In genomic region chr11:112322173-112322813, GRCh38 we compare ENCODE assay signal across 14 cellular contexts.
DNase-seq lines count a peak whose midpoint lies in the region; ATAC-seq and TF ChIP-seq lines count a peak whose summit lies in the region.
"Had no signal": no experiment of that assay in that cellular context is flagged by ENCODE, and none has a peak within 500 bp of the region (broad histone marks: within the 10 kb centered on the region; RNA-seq: fewer than 3 reads in every experiment).

No MANE protein-coding gene starts in this region.

- H3K27me3 ChIP-seq in HUES64 (ENCODE audit: insufficient read depth, low read length) (no peaks in the 10 kb centered on the region), transverse colon (no peaks in the 10 kb centered on the region)
- H3K27me3 ChIP-seq: ascending aorta, colonic mucosa had no signal

- H3K4me3 ChIP-seq in HUES64 (ENCODE audit: low read length) = no peak overlapping the region
- no peak overlapping the region for H3K4me3 ChIP-seq in transverse colon
- H3K4me3 ChIP-seq: ascending aorta, colonic mucosa had no signal

- in situ Hi-C loops in transverse colon (cut with MboI; ENCODE audit: low pct_ligation_motif_present in 1 of 4, low pct_unique_long_range_greater_than_20kb in 1 of 4, low sequenced_read_pairs in 3 of 4) = no loop called here

- no peak for DNase-seq in T-cell
- peak; percentile 84 for DNase-seq in left lobe of liver (ENCODE audit: low spot score)
- DNase-seq in transverse colon = no peak
- no peak for DNase-seq in COR-L47 (lab: John Stamatoyannopoulos, UW)
- no peak for DNase-seq in Right ventricle myocardium superior
- no peak for DNase-seq in NCI-H2081 treated with DMSO at 0.1 percent for 48 hours (lab: John Stamatoyannopoulos, UW)
- no peak for DNase-seq in AML-193 (lab: John Stamatoyannopoulos, UW)
- DNase-seq: activated CD4-positive, CD25-positive, alpha-beta regulatory T cell; CD8-positive, alpha-beta T cell; midbrain had no signal

- H3K27ac Mint-ChIP-seq in T-cell = peak overlapping the region; percentile 7 to 54
- H3K27ac Mint-ChIP-seq: CD8-positive, alpha-beta T cell; T-helper 2 cell treated with Interferon-gamma antibody and Interleukin-4, amounts not matched to agents 5 μg/mL and 100 μg/mL, for 36 hours had no signal

- intact Hi-C loops in transverse colon (cut with DNase I; ENCODE audit: low total_unique reads) = no loop called here
- intact Hi-C loops in Right ventricle myocardium superior (cut with DNase I) = no loop called here

- 92% methylated on average over 8 of the region's 9 CpGs for WGBS in HUES64
- WGBS in transverse colon (ENCODE audit: low coverage in 1 of 2), 2 donors = 64 to 71% methylated on average over 3 to 9 of the region's 9 CpGs

- POLR2A ChIA-PET in T-cell (lab: Charles Lee) = no interaction called here

- no peak overlapping the region for H3K9ac ChIP-seq in HUES64 (ENCODE audit: low read depth, low read length)

- peaks cover 21% of the 10 kb centered on the region for H3K36me3 Mint-ChIP-seq in T-cell

- peaks cover 20 to 23% (median 21%) of the 10 kb centered on the region in 3 donors for H3K4me1 Mint-ChIP-seq in T-cell

- CTCF ChIA-PET in T-cell (lab: Charles Lee) = no interaction called here

- ATAC-seq in T-cell (replicated peaks in 1 of 4) = no peak
- peak; percentile 71 for ATAC-seq in left lobe of liver
- no peak for ATAC-seq in Right ventricle myocardium superior (ENCODE audit: poor library complexity)
- ATAC-seq: CD8-positive, alpha-beta T cell had no signal

- H3K27ac ChIP-seq in HUES64 (ENCODE audit: low read depth, low read length) = peak overlapping the region; percentile 60; the same call in 1 of the 2 replicates
- peak overlapping the region; percentile 13 to 75 (median 30) for H3K27ac ChIP-seq in transverse colon
- H3K27ac ChIP-seq: ascending aorta had no signal

- no peaks in the 10 kb centered on the region for H3K27me3 Mint-ChIP-seq in T-cell

- no peak for TF ChIP-seq POLR2A in transverse colon (IDR thresholded peaks at IDR 0.05)

- no peak for TF ChIP-seq CTCF in transverse colon (IDR thresholded peaks at IDR 0.05)

- H3K9me3 ChIP-seq in HUES64 (ENCODE audit: insufficient read depth, low read depth, low read length) (no peaks in the 10 kb centered on the region), transverse colon (no peaks in the 10 kb centered on the region)
- H3K9me3 ChIP-seq: ascending aorta, colonic mucosa had no signal

- H3K9me3 Mint-ChIP-seq in T-cell = peaks cover 0 to 11% (median 0%) of the 10 kb centered on the region in 3 donors
- H3K9me3 Mint-ChIP-seq: CD8-positive, alpha-beta T cell had no signal

- H3K36me3 ChIP-seq in HUES64 (ENCODE audit: insufficient read depth, low read length) (no peaks in the 10 kb centered on the region), transverse colon (no peaks in the 10 kb centered on the region)
- H3K36me3 ChIP-seq: ascending aorta, colonic mucosa had no signal

- no peak overlapping the region for H3K4me3 Mint-ChIP-seq in T-cell
- H3K4me3 Mint-ChIP-seq: CD8-positive, alpha-beta T cell; T-helper 2 cell treated with Interferon-gamma antibody and Interleukin-4, amounts not matched to agents 5 μg/mL and 100 μg/mL, for 36 hours had no signal

- H3K4me1 ChIP-seq in HUES64 (ENCODE audit: insufficient read depth, low read length) = peaks cover 14% of the 10 kb centered on the region
- peaks cover 5 to 25% (median 21%) of the 10 kb centered on the region in 4 donors for H3K4me1 ChIP-seq in transverse colon

- TF ChIP-seq EP300 in transverse colon (IDR thresholded peaks at IDR 0.05; ENCODE audit: low read depth) = no peak
